Comparison of ENCODE assay signal across 22 cellular contexts in the genomic region with DNA sequence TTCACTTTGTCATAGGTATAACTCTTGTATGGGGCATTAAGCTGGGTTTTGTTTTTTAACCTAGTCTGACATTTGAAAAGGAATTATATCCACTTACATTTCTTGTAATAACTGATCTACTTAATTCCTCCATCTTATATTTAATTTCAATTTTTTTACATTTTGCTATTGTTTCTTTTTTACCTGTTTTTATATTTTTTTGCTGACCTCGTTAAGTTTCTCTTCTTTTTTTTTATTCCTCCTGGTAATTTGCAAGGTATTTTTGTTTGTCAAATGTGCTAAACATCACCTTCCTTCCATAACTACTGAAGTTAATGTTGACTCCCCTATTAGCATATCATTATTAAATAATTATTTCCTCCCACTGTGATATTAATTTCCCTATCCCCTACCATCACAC.
DNase-seq lines count a peak whose midpoint lies in the region; ATAC-seq, FAIRE-seq and TF ChIP-seq lines count a peak whose summit lies in the region.
"Had no signal": no experiment of that assay in that cellular context is flagged by ENCODE, and none has a peak within 500 bp of the region (broad histone marks: within the 10 kb centered on the region; RNA-seq: fewer than 3 reads in every experiment).

No MANE protein-coding gene starts in this region.

- peaks cover 12% of the 10 kb centered on the region for H3K9me3 Mint-ChIP-seq in Calu3 (ENCODE audit: low read depth, unreplicated experiment)

- H3K27me3 Mint-ChIP-seq in Calu3 (ENCODE audit: unreplicated experiment) = no peaks in the 10 kb centered on the region
- H3K27me3 Mint-ChIP-seq: CD4-positive, CD25-positive, alpha-beta regulatory T cell had no signal

- TF ChIP-seq CTCF in HepG2 (CRISPR knock-in tag; IDR thresholded peaks at IDR 0.05) (no peak), right lobe of liver (IDR thresholded peaks at IDR 0.05) (no peak), Calu3 (IDR thresholded peaks at IDR 0.05; ENCODE audit: unreplicated experiment) (no peak), K562 (IDR thresholded peaks at IDR 0.05 in 2 of 3, conservative IDR thresholded peaks at IDR 0.05 in 1 of 3; ENCODE audit: insufficient read depth in 2 of 3, low read depth in 1 of 3, low read length in 3 of 3) (no peak), body of pancreas (IDR thresholded peaks at IDR 0.05) (no peak)

- peak overlapping the region; percentile 53 for H3K27ac Mint-ChIP-seq in Calu3 (ENCODE audit: unreplicated experiment)
- H3K27ac Mint-ChIP-seq: CD14-positive monocyte; CD4-positive, alpha-beta memory T cell; CD4-positive, CD25-positive, alpha-beta regulatory T cell; CD8-positive, alpha-beta memory T cell had no signal

- WGBS in HepG2 (ENCODE audit: low lambda C conversion rate) = 81% methylated on average over 1 of the region's 1 CpG
- no CpG with 5 or more reads among the region's 1 CpG for WGBS in right lobe of liver (ENCODE audit: insufficient coverage, low coverage, low lambda C conversion rate, missing lambda C conversion rate)
- 42% methylated on average over 1 of the region's 1 CpG for WGBS in K562 (ENCODE audit: insufficient coverage, low coverage, missing lambda C conversion rate)
- WGBS in body of pancreas, 2 donors = 52 to 71% methylated on average over 1 of the region's 1 CpG

- H3K36me3 ChIP-seq in HepG2 (replicated peaks in 1 of 2; ENCODE audit: control insufficient read depth in 1 of 2, insufficient read depth in 2 of 2, low read length in 2 of 2) (no peaks in the 10 kb centered on the region), right lobe of liver (no peaks in the 10 kb centered on the region), K562 (ENCODE audit: control insufficient read depth, insufficient read depth, low read length) (no peaks in the 10 kb centered on the region; the same call in 2 of the 3 replicates), body of pancreas (replicated peaks in 1 of 2; ENCODE audit: insufficient read depth in 1 of 2, low read depth in 2 of 2) (no peaks in the 10 kb centered on the region)
- H3K36me3 ChIP-seq: BE2C, BLaER1 had no signal

- no peak for ATAC-seq in HepG2
- ATAC-seq in right lobe of liver = no peak
- ATAC-seq in K562 = no peak
- no peak for ATAC-seq in body of pancreas

- H3K4me1 ChIP-seq in HepG2 (ENCODE audit: insufficient read depth, low read length) = no peaks in the 10 kb centered on the region
- H3K4me1 ChIP-seq in right lobe of liver = peaks cover 0 to 5% (median 0%) of the 10 kb centered on the region in 4 donors
- H3K4me1 ChIP-seq in K562 (replicated peaks in 1 of 2; ENCODE audit: control insufficient read depth in 2 of 2, insufficient read depth in 2 of 2, low read length in 2 of 2) = no peaks in the 10 kb centered on the region
- no peaks in the 10 kb centered on the region for H3K4me1 ChIP-seq in body of pancreas
- H3K4me1 ChIP-seq: BE2C, BLaER1 had no signal

- in situ Hi-C loops in HepG2 (cut with HindIII; ENCODE audit: extremely low pct_ligation_motif_present, low pct_unique_long_range_greater_than_20kb) = no loop called here
- in situ Hi-C loops in K562 (cut with MboI) = no loop called here

- H2AFZ ChIP-seq in HepG2 (ENCODE audit: low read length) (no peak overlapping the region), K562 (ENCODE audit: low read depth, low read length) (no peak overlapping the region)

- TF ChIP-seq EP300 in HepG2 (IDR thresholded peaks at IDR 0.05; ENCODE audit: low read depth in 2 of 2, low read length in 2 of 2) (no peak), HepG2 (CRISPR knock-in tag; IDR thresholded peaks at IDR 0.05; ENCODE audit: borderline replicate concordance) (no peak), K562 (IDR thresholded peaks at IDR 0.05; ENCODE audit: low read length) (no peak)

- no peak overlapping the region for H3K4me2 ChIP-seq in HepG2 (ENCODE audit: low read depth, low read length)
- no peak overlapping the region for H3K4me2 ChIP-seq in K562 (ENCODE audit: insufficient read depth, low read length)
- H3K4me2 ChIP-seq: BLaER1 had no signal

- TF ChIP-seq RAD21 in HepG2 (CRISPR knock-in tag; IDR thresholded peaks at IDR 0.05) (no peak), K562 (CRISPR knock-in tag; conservative IDR thresholded peaks at IDR 0.05 in 1 of 2, IDR thresholded peaks at IDR 0.05 in 1 of 2) (no peak)

- POLR2A ChIA-PET in HepG2 (lab: Yijun Ruan, JAX) (no interaction called here), K562 (lab: Yijun Ruan, JAX) (no interaction called here)

- H3K27ac ChIP-seq in HepG2 (ENCODE audit: extremely low read length, insufficient read depth, low read length) (no peak overlapping the region), right lobe of liver (no peak overlapping the region), K562 (ENCODE audit: extremely low read depth, low read depth, low read length) (no peak overlapping the region), body of pancreas (no peak overlapping the region)
- H3K27ac ChIP-seq: 22Rv1, BLaER1 had no signal

- no peaks in the 10 kb centered on the region for H3K9me1 ChIP-seq in K562 (ENCODE audit: control insufficient read depth, insufficient read depth, low read length)

- H3K27me3 ChIP-seq in HepG2 (ENCODE audit: control insufficient read depth in 1 of 2, insufficient read depth in 2 of 2, low read length in 2 of 2) (no peaks in the 10 kb centered on the region), right lobe of liver (no peaks in the 10 kb centered on the region), K562 (ENCODE audit: control insufficient read depth in 2 of 2, insufficient read depth in 2 of 2, low read length in 2 of 2) (no peaks in the 10 kb centered on the region), body of pancreas (no peaks in the 10 kb centered on the region)
- H3K27me3 ChIP-seq: BLaER1 had no signal

- H3K4me3 Mint-ChIP-seq in Calu3 (ENCODE audit: low read depth, unreplicated experiment) = no peak overlapping the region
- H3K4me3 Mint-ChIP-seq: CD14-positive monocyte; CD4-positive, alpha-beta memory T cell; CD4-positive, CD25-positive, alpha-beta regulatory T cell; CD8-positive, alpha-beta memory T cell had no signal

- DNase-seq in HepG2 (ENCODE audit: low spot score) (no peak), right lobe of liver (no peak), Calu3 (no peak), K562 (ENCODE audit: extremely low read depth in 1 of 4, low spot score in 3 of 4) (no peak), body of pancreas (no peak), A172 (ENCODE audit: low spot score) (no peak)
- DNase-seq: ACHN; BE2C; C1 segment of cervical spinal cord; CD4-positive, alpha-beta memory T cell; CD4-positive, CD25-positive, alpha-beta regulatory T cell; CD8-positive, alpha-beta memory T cell; COR-L47; DMS79 treated with DMSO at 0.1 percent for 48 hours; GF-D8 had no signal

- H3K9ac ChIP-seq in HepG2 (ENCODE audit: insufficient read depth, low read depth, low read length) (no peak overlapping the region), K562 (ENCODE audit: insufficient read depth in 1 of 2, low read depth in 2 of 2, low read length in 2 of 2) (no peak overlapping the region)
- H3K9ac ChIP-seq: BLaER1 had no signal

- H3K4me3 ChIP-seq in HepG2 (replicated peaks in 1 of 3; ENCODE audit: insufficient read depth in 1 of 3, low read depth in 2 of 3, low read length in 3 of 3) (no peak overlapping the region), right lobe of liver (no peak overlapping the region), K562 (no peak overlapping the region), body of pancreas (no peak overlapping the region)
- H3K4me3 ChIP-seq: BLaER1 had no signal

- FAIRE-seq in HepG2 (lab: Jason Lieb, UNC) (no peak), K562 (lab: Jason Lieb, UNC) (no peak)
- FAIRE-seq: D721Med, G401.6, GM12891, GM19239 had no signal

- peaks cover 20% of the 10 kb centered on the region for H3K36me3 Mint-ChIP-seq in Calu3 (ENCODE audit: insufficient read depth, unreplicated experiment)
- H3K36me3 Mint-ChIP-seq: CD14-positive monocyte; CD4-positive, alpha-beta memory T cell; CD4-positive, CD25-positive, alpha-beta regulatory T cell; CD8-positive, alpha-beta memory T cell had no signal

- BruUV-seq in HepG2 (replicated peaks; lab: Mats Ljungman, UMichigan) (no TSS peak), Calu3 (replicated peaks; lab: Mats Ljungman, UMichigan) (no TSS peak), K562 (replicated peaks; lab: Mats Ljungman, UMichigan) (no TSS peak)

- intact Hi-C loops in HepG2 (cut with micrococcal nuclease; ENCODE audit: unreplicated experiment) = no loop called here
- intact Hi-C loops in right lobe of liver (cut with DNase I) = no loop called here
- intact Hi-C loops in Calu3 (cut with micrococcal nuclease; ENCODE audit: unreplicated experiment) = no loop called here
- intact Hi-C loops in K562 (cut with micrococcal nuclease) = no loop called here
- intact Hi-C loops in body of pancreas (cut with DNase I) = no loop called here

- no peaks in the 10 kb centered on the region for H3K79me2 ChIP-seq in HepG2 (ENCODE audit: insufficient read depth, low read length)
- H3K79me2 ChIP-seq in K562 (ENCODE audit: control insufficient read depth, insufficient read depth, low read length) = no peaks in the 10 kb centered on the region

- H3K9me3 ChIP-seq in HepG2 (ENCODE audit: low read length) = no peaks in the 10 kb centered on the region
- H3K9me3 ChIP-seq in right lobe of liver = no peaks in the 10 kb centered on the region
- H3K9me3 ChIP-seq in K562 (replicated peaks; ENCODE audit: control insufficient read depth, insufficient read depth, low read depth, low read length) = no peaks in the 10 kb centered on the region
- no peaks in the 10 kb centered on the region for H3K9me3 ChIP-seq in body of pancreas
- H3K9me3 ChIP-seq: BLaER1 had no signal

- CTCF ChIA-PET in HepG2 (lab: Yijun Ruan, JAX; ENCODE audit: low intra/inter-chr PET ratio, low total read pairs) (no interaction called here), Calu3 (lab: Charles Lee) (no interaction called here), K562 (lab: Yijun Ruan, JAX; ENCODE audit: low intra/inter-chr PET ratio) (no interaction called here)

- H3K4me1 Mint-ChIP-seq in Calu3 (ENCODE audit: low read depth, unreplicated experiment) = peaks cover 37% of the 10 kb centered on the region
- H3K4me1 Mint-ChIP-seq: CD14-positive monocyte; CD4-positive, alpha-beta memory T cell; CD4-positive, CD25-positive, alpha-beta regulatory T cell; CD8-positive, alpha-beta memory T cell had no signal

- H4K20me1 ChIP-seq in HepG2 (ENCODE audit: insufficient read depth, low read length) (no peaks in the 10 kb centered on the region), K562 (replicated peaks; ENCODE audit: control insufficient read depth, insufficient read depth, low read length) (no peaks in the 10 kb centered on the region)
- H4K20me1 ChIP-seq: BLaER1 had no signal

- TF ChIP-seq POLR2A in HepG2 (IDR thresholded peaks at IDR 0.05; ENCODE audit: insufficient read depth in 1 of 2, low read depth in 2 of 2, low read length in 2 of 2) (no peak), right lobe of liver (IDR thresholded peaks at IDR 0.05) (no peak), K562 (conservative IDR thresholded peaks at IDR 0.05) (no peak), body of pancreas (IDR thresholded peaks at IDR 0.05) (no peak)

TF ChIP-seq in HepG2, 621 proteins besides CTCF, POLR2A, EP300 and RAD21 (continues in another document):
- TF ChIP-seq FOXM1 (CRISPR knock-in tag; IDR thresholded peaks at IDR 0.05) = no peak
- peak; percentile 77 for TF ChIP-seq MAFF (IDR thresholded peaks at IDR 0.05; ENCODE audit: low read depth, low read length)

TF ChIP-seq in K562, 482 proteins besides CTCF, POLR2A, EP300 and RAD21 (continues in another document):
- peak; percentile 51 for TF ChIP-seq MAFF (IDR thresholded peaks at IDR 0.05; ENCODE audit: low read length)
- TF ChIP-seq SMARCA5 (IDR thresholded peaks at IDR 0.05) = no peak
